Comparison of ENCODE assay signal across 1 cellular context in the genomic region with DNA sequence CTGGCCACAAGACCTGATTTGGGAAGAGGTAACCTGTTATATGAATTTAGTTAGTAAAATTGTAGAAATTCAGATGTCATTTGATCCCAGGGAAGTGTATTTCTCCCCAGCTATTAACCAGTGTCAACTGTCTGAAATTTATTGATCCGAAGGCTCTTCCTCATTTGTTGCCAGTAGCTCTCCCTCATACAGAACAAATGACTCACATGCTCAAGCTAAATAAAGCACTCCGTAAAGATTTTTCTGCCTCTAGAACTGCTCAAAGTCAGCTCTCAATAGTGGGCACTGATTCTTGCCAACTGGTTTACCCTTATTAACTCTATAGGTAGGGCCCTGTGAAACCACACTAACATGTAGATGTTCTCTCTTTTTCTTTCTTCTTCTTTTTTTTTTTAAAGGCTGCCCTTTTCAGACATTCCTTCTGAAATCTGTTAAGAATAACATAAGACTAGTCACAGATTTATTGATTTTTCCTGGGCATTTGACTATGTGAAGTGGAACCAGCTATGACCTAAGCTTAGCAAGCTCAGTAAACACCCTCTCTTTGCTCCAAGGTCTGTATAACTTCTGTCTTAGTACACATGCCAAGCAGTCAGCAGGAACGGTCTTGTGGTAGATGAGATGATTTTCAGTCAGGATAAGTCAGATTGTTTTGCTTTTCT.
TF ChIP-seq lines count a peak whose summit lies in the region.

No MANE protein-coding gene starts in this region.

TF ChIP-seq in A549, 52 proteins besides CTCF, POLR2A, EP300 and RAD21 (continued from another document):
- no peak for TF ChIP-seq USF2 (IDR thresholded peaks at IDR 0.05)
- no peak for TF ChIP-seq HOXB13 (CRISPR knock-in tag; IDR thresholded peaks at IDR 0.05; ENCODE audit: low read depth)
- no peak for TF ChIP-seq MAZ (IDR thresholded peaks at IDR 0.05; ENCODE audit: borderline replicate concordance, low read depth, low read length)
- no peak for TF ChIP-seq TP53 (CRISPR knock-in tag; IDR thresholded peaks at IDR 0.05)
- no peak for TF ChIP-seq MAFK (IDR thresholded peaks at IDR 0.05; ENCODE audit: partially characterized antibody)
- TF ChIP-seq ZNF302 (CRISPR knock-in tag; IDR thresholded peaks at IDR 0.05), result no peak
- TF ChIP-seq PBX3 (IDR thresholded peaks at IDR 0.05), result no peak
- TF ChIP-seq SREBF2 (IDR thresholded peaks at IDR 0.05), result no peak
- no peak for TF ChIP-seq PHF8 (IDR thresholded peaks at IDR 0.05; ENCODE audit: borderline replicate concordance, low read depth)
- no peak for TF ChIP-seq FOSL2 (IDR thresholded peaks at IDR 0.05)
- no peak for TF ChIP-seq FOSL2 (CRISPR knock-in tag; IDR thresholded peaks at IDR 0.05)
TF ChIP-seq in A549: peak in this region for 0.
